ENCODE assay signal across 12 cellular contexts in genomic region chr7:65250697-65251395, GRCh38.
DNase-seq lines count a peak whose midpoint lies in the region; ATAC-seq, FAIRE-seq and TF ChIP-seq lines count a peak whose summit lies in the region.
"Had no signal": no experiment of that assay in that cellular context is flagged by ENCODE, and none has a peak within 500 bp of the region (broad histone marks: within the 10 kb centered on the region; RNA-seq: fewer than 3 reads in every experiment).

No MANE protein-coding gene starts in this region.

- no peak for DNase-seq in MCF 10A (ENCODE audit: unreplicated experiment)
- DNase-seq in breast epithelium (ENCODE audit: low spot score in 2 of 2): no peak
- DNase-seq in SJCRH30: no peak
- no peak for DNase-seq in hepatocyte (ENCODE audit: low spot score)
- peak; percentile 40 for DNase-seq in sciatic nerve (ENCODE audit: low spot score)
- DNase-seq in central memory CD4-positive, alpha-beta T cell: no peak
- no peak for DNase-seq in GM12891 (ENCODE audit: insufficient read length, low spot score)
- DNase-seq: BE2C, GOT3, PC-9, right cardiac atrium had no signal

- peaks cover 9% of the 10 kb centered on the region for H3K4me1 Mint-ChIP-seq in MCF 10A (ENCODE audit: insufficient read depth, unreplicated experiment)

- FAIRE-seq in GM12891 (lab: Jason Lieb, UNC): no peak

- no TSS peak for BruUV-seq in MCF 10A (replicated peaks; lab: Mats Ljungman, UMichigan)

- no peaks in the 10 kb centered on the region for H4K20me1 ChIP-seq in hepatocyte (ENCODE audit: insufficient read depth, poor library complexity, severe bottlenecking)

- H3K4me2 ChIP-seq in hepatocyte: peak overlapping the region; percentile 97
- H3K4me2 ChIP-seq: PC-9 had no signal

- CTCF ChIA-PET in MCF 10A (lab: Yijun Ruan, JAX): interaction anchor here (0.6 to 1.1 kb wide), 2 partner anchors 56 to 58 kb away, joined by 3 read pairs; no protein-coding TSS in a partner anchor

- H3K79me2 ChIP-seq in hepatocyte: no peaks in the 10 kb centered on the region

- TF ChIP-seq POLR2A in breast epithelium (IDR thresholded peaks at IDR 0.05): no peak
- TF ChIP-seq POLR2A in GM12891 (IDR thresholded peaks at IDR 0.05; ENCODE audit: low read depth, low read length): no peak

- H3K4me1 ChIP-seq in breast epithelium (no peaks in the 10 kb centered on the region), SJCRH30 (no peaks in the 10 kb centered on the region), hepatocyte (ENCODE audit: insufficient read depth) (no peaks in the 10 kb centered on the region)
- H3K4me1 ChIP-seq: BE2C had no signal

- H3K4me3 Mint-ChIP-seq in MCF 10A (ENCODE audit: unreplicated experiment): peak overlapping the region; percentile 81

- H3K27me3 Mint-ChIP-seq in MCF 10A (ENCODE audit: insufficient read depth, unreplicated experiment): no peaks in the 10 kb centered on the region

- H3K36me3 Mint-ChIP-seq in MCF 10A (ENCODE audit: insufficient read depth, unreplicated experiment): no peaks in the 10 kb centered on the region

- H3K27me3 ChIP-seq in breast epithelium: no peaks in the 10 kb centered on the region
- H3K27me3 ChIP-seq in SJCRH30: no peaks in the 10 kb centered on the region
- no peaks in the 10 kb centered on the region for H3K27me3 ChIP-seq in hepatocyte
- H3K27me3 ChIP-seq: BE2C had no signal

- H3K27ac ChIP-seq in breast epithelium (no peak overlapping the region), SJCRH30 (no peak overlapping the region), hepatocyte (no peak overlapping the region)
- H3K27ac ChIP-seq: PC-9 had no signal

- no peak overlapping the region for H2AFZ ChIP-seq in hepatocyte
- H2AFZ ChIP-seq: PC-9 had no signal

- H3K9me3 Mint-ChIP-seq in MCF 10A (ENCODE audit: unreplicated experiment): no peaks in the 10 kb centered on the region

- H3K9me2 ChIP-seq in hepatocyte (replicated peaks; ENCODE audit: insufficient read depth): no peaks in the 10 kb centered on the region

- POLR2A ChIA-PET in MCF 10A (lab: Yijun Ruan, JAX): no interaction called here

- H3K9me3 ChIP-seq in breast epithelium (no peaks in the 10 kb centered on the region), SJCRH30 (replicated peaks) (0 out of 2 replicates have a peak, but pooled peaks cover 3% of the 10 kb centered on the region), hepatocyte (ENCODE audit: low read depth) (no peaks in the 10 kb centered on the region)
- H3K9me3 ChIP-seq: BE2C had no signal

- no peak for TF ChIP-seq CTCF in MCF 10A (IDR thresholded peaks at IDR 0.05; ENCODE audit: unreplicated experiment)
- TF ChIP-seq CTCF in breast epithelium (IDR thresholded peaks at IDR 0.05): no peak
- no peak for TF ChIP-seq CTCF in hepatocyte (IDR thresholded peaks at IDR 0.05; ENCODE audit: poor library complexity)

- intact Hi-C loops in MCF 10A (cut with micrococcal nuclease): no loop called here
- intact Hi-C loops in breast epithelium (cut with DNase I; ENCODE audit: low total_unique reads): no loop called here
- intact Hi-C loops in sciatic nerve (cut with DNase I): no loop called here

- H3K27ac Mint-ChIP-seq in MCF 10A (ENCODE audit: low read depth, unreplicated experiment): no peak overlapping the region

- no peak overlapping the region for H3K4me3 ChIP-seq in breast epithelium
- H3K4me3 ChIP-seq in SJCRH30: peak overlapping the region; percentile 84
- no peak overlapping the region for H3K4me3 ChIP-seq in hepatocyte
- H3K4me3 ChIP-seq: PC-9 had no signal

- WGBS in hepatocyte (ENCODE audit: low lambda C conversion rate, missing lambda C conversion rate): 93% methylated on average over 18 of the region's 18 CpGs

- no peak for ATAC-seq in sciatic nerve
- no peak for ATAC-seq in GM21515 (IDR thresholded peaks at IDR 0.05; ENCODE audit: unreplicated experiment)

- H3K36me3 ChIP-seq in breast epithelium: no peaks in the 10 kb centered on the region
- H3K36me3 ChIP-seq in SJCRH30: no peaks in the 10 kb centered on the region; the same call in 1 of the 2 replicates
- H3K36me3 ChIP-seq in hepatocyte (replicated peaks; ENCODE audit: insufficient read depth, low read depth): no peaks in the 10 kb centered on the region
- H3K36me3 ChIP-seq: BE2C had no signal

TF ChIP-seq in GM12891, 5 proteins besides CTCF, POLR2A, EP300 and RAD21:
- TF ChIP-seq POU2F2 (IDR thresholded peaks at IDR 0.05; ENCODE audit: low read depth, low read length) (no peak), TAF1 (IDR thresholded peaks at IDR 0.05; ENCODE audit: low read depth, low read length) (no peak), POLR2AphosphoS5 (IDR thresholded peaks at IDR 0.05; ENCODE audit: low read depth, low read length) (no peak), PAX5 (IDR thresholded peaks at IDR 0.05; ENCODE audit: insufficient read depth, low read length, severe bottlenecking) (no peak), SPI1 (IDR thresholded peaks at IDR 0.05; ENCODE audit: low read depth, low read length) (no peak)
